Comparison of ENCODE assay signal across 8 cellular contexts in the genomic region with DNA sequence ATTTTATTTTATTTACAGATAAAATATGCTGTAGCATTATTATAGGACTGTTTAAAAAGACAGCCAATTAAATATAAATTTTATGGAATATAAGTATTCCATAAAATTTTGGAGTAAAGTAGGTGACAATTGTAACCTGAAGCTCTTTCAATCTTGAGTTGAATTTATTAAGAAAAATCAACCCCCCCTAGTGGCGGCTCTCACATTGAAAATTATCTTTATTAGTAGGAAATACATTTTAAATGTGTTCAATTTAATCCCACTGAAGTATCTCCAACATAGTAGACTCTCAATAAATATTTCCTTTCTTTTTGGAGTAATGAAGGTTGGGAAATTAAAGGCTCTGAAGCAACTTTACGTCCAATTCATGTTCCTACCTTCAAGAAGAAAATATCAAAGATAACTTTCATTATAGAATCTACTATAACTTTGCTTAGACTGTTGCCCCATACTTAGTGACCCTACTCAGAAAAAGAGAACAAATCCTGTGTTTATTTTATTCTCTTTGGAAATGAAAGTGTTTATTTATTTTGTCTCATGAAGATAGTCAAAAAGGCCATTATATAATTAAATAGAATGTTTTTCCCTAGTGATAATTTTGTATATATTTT. TPM values are rescaled to one million over a fixed set of nuclear protein-coding genes. Genes with fewer than 3 reads are reported as not detected.
A peak's percentile ranks its signal among the peaks of the same experiment; 100 is the strongest.
DNase-seq lines count a peak whose midpoint lies in the region; FAIRE-seq and TF ChIP-seq lines count a peak whose summit lies in the region.

No MANE protein-coding gene starts in this region.

- H3K14ac ChIP-seq in mesenchymal stem cell (ENCODE audit: low read length in 2 of 2), result no peak overlapping the region

- no peak overlapping the region for H4K91ac ChIP-seq in mesenchymal stem cell (ENCODE audit: low read length)

- H3K4me3 ChIP-seq in GM23248 (peak overlapping the region; percentile 86), bronchial epithelial cell (ENCODE audit: low read depth, low read length) (peak overlapping the region; percentile 97), mesenchymal stem cell (ENCODE audit: insufficient read depth in 1 of 2, low read depth in 1 of 2, low read length in 2 of 2) (peak overlapping the region in 1 of 2 experiments; percentile 92), suprapubic skin (peak overlapping the region; percentile 82)

- no peak for TF ChIP-seq EP300 in suprapubic skin (IDR thresholded peaks at IDR 0.05)

- no peak for TF ChIP-seq POLR2A in suprapubic skin (IDR thresholded peaks at IDR 0.05)

- H3K4ac ChIP-seq in mesenchymal stem cell (ENCODE audit: low read depth in 1 of 2, low read length in 2 of 2), result no peak overlapping the region

- H3K23ac ChIP-seq in mesenchymal stem cell (ENCODE audit: low read length in 2 of 2), result no peak overlapping the region

- no peaks in the 10 kb centered on the region for H4K20me1 ChIP-seq in GM23248 (ENCODE audit: insufficient read depth)

- H4K8ac ChIP-seq in mesenchymal stem cell (ENCODE audit: low read length), result no peak overlapping the region

- peaks cover 80% of the 10 kb centered on the region for H3K79me2 ChIP-seq in GM23248 (ENCODE audit: insufficient read depth)

- no peaks in the 10 kb centered on the region for H3K9me2 ChIP-seq in GM23248 (ENCODE audit: insufficient read depth)

- no peak overlapping the region for H2BK5ac ChIP-seq in mesenchymal stem cell (ENCODE audit: low read depth, low read length, poor library complexity, severe bottlenecking)

- DNase-seq in AML-193 (lab: John Stamatoyannopoulos, UW) (peak; percentile 31 to 54), GM23248 (peak; percentile 73), SKM-1 treated with dmso at 0.1 percent for 144 hours (lab: John Stamatoyannopoulos, UW; ENCODE audit: unreplicated experiment) (peak; percentile 24), bronchial epithelial cell (ENCODE audit: low read depth) (peak; percentile 58), mesenchymal stem cell (peak; percentile 68), suprapubic skin (ENCODE audit: low spot score in 2 of 2) (peak; percentile 59 to 78), foreskin melanocyte (no peak), NCI-H187 treated with DMSO at 0.1 percent for 48 hours (lab: John Stamatoyannopoulos, UW) (no peak)

- H3K36me3 ChIP-seq in GM23248 (ENCODE audit: low read depth), result no peaks in the 10 kb centered on the region
- no peaks in the 10 kb centered on the region for H3K36me3 ChIP-seq in bronchial epithelial cell (ENCODE audit: control insufficient read depth, insufficient read depth, low read length)
- H3K36me3 ChIP-seq in mesenchymal stem cell (ENCODE audit: control insufficient read depth in 1 of 2, insufficient read depth in 2 of 2, low read depth in 1 of 2, low read length in 2 of 2), result no peaks in the 10 kb centered on the region
- H3K36me3 ChIP-seq in suprapubic skin, result no peaks in the 10 kb centered on the region

- H3K9me3 ChIP-seq in GM23248 (ENCODE audit: low read depth), result no peaks in the 10 kb centered on the region
- no peaks in the 10 kb centered on the region for H3K9me3 ChIP-seq in mesenchymal stem cell (ENCODE audit: control insufficient read depth, low read length)
- H3K9me3 ChIP-seq in suprapubic skin, result no peaks in the 10 kb centered on the region

- no peak for FAIRE-seq in bronchial epithelial cell (lab: Jason Lieb, UNC)

- in situ Hi-C loops in GM23248 (cut with MboI), result loop anchor here (10.0 kb wide), 3 partner anchors 233 to 343 kb away; no protein-coding TSS in a partner anchor

- no peak overlapping the region for H2AFZ ChIP-seq in GM23248
- H2AFZ ChIP-seq in mesenchymal stem cell (ENCODE audit: low read depth, low read length), result no peak overlapping the region

- no peak overlapping the region for H2BK15ac ChIP-seq in mesenchymal stem cell (ENCODE audit: low read depth, poor library complexity, severe bottlenecking)

- H3K27ac ChIP-seq in GM23248, result peak overlapping the region; percentile 62
- no peak overlapping the region for H3K27ac ChIP-seq in mesenchymal stem cell (ENCODE audit: low read length, poor library complexity, severe bottlenecking)
- H3K27ac ChIP-seq in suprapubic skin, result peak overlapping the region; percentile 99

- H3K27me3 ChIP-seq in GM23248 (replicated peaks; ENCODE audit: insufficient read depth) (no peaks in the 10 kb centered on the region), bronchial epithelial cell (ENCODE audit: control insufficient read depth, insufficient read depth, low read length) (no peaks in the 10 kb centered on the region), mesenchymal stem cell (ENCODE audit: control insufficient read depth in 1 of 2, insufficient read depth in 1 of 2, low read length in 2 of 2) (no peaks in the 10 kb centered on the region), suprapubic skin (no peaks in the 10 kb centered on the region)

- no peak overlapping the region for H2AK5ac ChIP-seq in mesenchymal stem cell (ENCODE audit: low read length, severe bottlenecking)

- 1 to 3% methylated on average over 2 of the region's 2 CpGs for WGBS in GM23248 (ENCODE audit: low coverage in 1 of 2, low lambda C conversion rate in 2 of 2, missing lambda C conversion rate in 2 of 2), 2 experiments
- 88% methylated on average over 1 of the region's 2 CpGs for WGBS in mesenchymal stem cell
- WGBS in suprapubic skin, result 8% methylated on average over 2 of the region's 2 CpGs

- no peak overlapping the region for H3K18ac ChIP-seq in mesenchymal stem cell (ENCODE audit: low read depth in 1 of 2, low read length in 2 of 2)

- H3K4me2 ChIP-seq in GM23248 (ENCODE audit: unreplicated experiment), result peak overlapping the region; percentile 93
- H3K4me2 ChIP-seq in mesenchymal stem cell (ENCODE audit: low read length, poor library complexity, severe bottlenecking), result no peak overlapping the region

- peak; percentile 18 for TF ChIP-seq CTCF in bronchial epithelial cell (IDR thresholded peaks at IDR 0.05; ENCODE audit: insufficient read depth, low read length, severe bottlenecking)
- TF ChIP-seq CTCF in suprapubic skin (IDR thresholded peaks at IDR 0.05), result peak; percentile 51 to 64

- no peak overlapping the region for H2BK12ac ChIP-seq in mesenchymal stem cell (ENCODE audit: low read length in 2 of 2)

- H3K79me1 ChIP-seq in mesenchymal stem cell (replicated peaks; ENCODE audit: low read length, poor library complexity, severe bottlenecking), result peaks cover 1% of the 10 kb centered on the region

- H3F3A ChIP-seq in GM23248 (ENCODE audit: insufficient read depth), result peaks cover 40% of the 10 kb centered on the region

- H2BK120ac ChIP-seq in mesenchymal stem cell (ENCODE audit: low read depth, low read length), result no peak overlapping the region

- H3K4me1 ChIP-seq in GM23248 (ENCODE audit: insufficient read depth) (peaks cover 59% of the 10 kb centered on the region), mesenchymal stem cell (ENCODE audit: control insufficient read depth, insufficient read depth, low read depth, low read length) (peaks cover 2% of the 10 kb centered on the region), suprapubic skin (peaks cover 50% of the 10 kb centered on the region)

- H3K9ac ChIP-seq in GM23248 (peak overlapping the region; percentile 78), mesenchymal stem cell (ENCODE audit: low read length) (peak overlapping the region; percentile 89)

RNA-seq across cellular contexts. Expression of a gene that starts 3.1 kb away (rescaled TPM):
- total RNA-seq in GM23248 (2014; rRNA removed; shearing (Covaris generic)), result 90.4 and 98.7 TPM in 2 replicates
- 18.6 and 19.0 TPM in 2 replicates for polyA plus RNA-seq in GM23248 (2016; fragmentation: Nextera tagmentation; extraction: Ambion mirVana)
- total RNA-seq in bronchial epithelial cell (85.6 and 114 TPM in 2 replicates), suprapubic skin (100 to 1,000 TPM in 3 of 4 donors, 10 to 100 TPM in 1; 93.1 to 145 (median 122) TPM)
- 143 TPM for polyA plus RNA-seq in mesenchymal stem cell (2013, experiment 1 of 2)
- 140 TPM for polyA plus RNA-seq in mesenchymal stem cell (2013, experiment 2 of 2)

Comparison
In these comparisons a context has a peak if more than half of its experiments do, and no peak if none do; other contexts are left out.
1. DNase-seq: peak in AML-193 (2 of 2), GM23248 (single experiment), SKM-1 treated with dmso at 0.1 percent for 144 hours (single experiment), bronchial epithelial cell (single experiment), mesenchymal stem cell (single experiment) and suprapubic skin (2 of 2); none in foreskin melanocyte (single experiment) and NCI-H187 treated with DMSO at 0.1 percent for 48 hours (single experiment).